Comparison of ENCODE assay signal across 12 cellular contexts in the genomic region with DNA sequence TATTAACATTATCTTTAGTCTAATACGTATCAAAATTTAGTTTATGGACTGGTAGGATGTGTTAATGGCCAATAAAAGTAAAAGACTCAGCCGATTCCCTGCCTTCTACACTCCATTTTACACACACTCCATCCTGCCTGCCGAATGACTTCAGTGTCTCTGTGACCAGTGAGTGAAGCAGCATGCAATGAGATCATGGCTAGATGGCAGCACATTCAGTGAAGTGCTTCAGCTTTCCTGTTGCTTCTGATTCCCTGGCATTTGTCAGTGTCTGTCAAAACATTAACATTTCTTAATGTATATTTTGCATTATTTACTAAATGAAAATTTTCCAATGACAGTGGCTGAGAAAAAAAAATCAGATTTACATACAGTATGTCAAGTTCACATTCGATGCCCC.
DNase-seq lines count a peak whose midpoint lies in the region; ATAC-seq and TF ChIP-seq lines count a peak whose summit lies in the region.
"Had no signal": no experiment of that assay in that cellular context is flagged by ENCODE, and none has a peak within 500 bp of the region (broad histone marks: within the 10 kb centered on the region; RNA-seq: fewer than 3 reads in every experiment).

No MANE protein-coding gene starts in this region.

- CTCF ChIA-PET in HEK293 (lab: Yijun Ruan, JAX): interaction anchor here (0.6 to 1.0 kb wide), 3 partner anchors 61 to 284 kb away, joined by 3 read pairs; no protein-coding TSS in a partner anchor

- H3K9me3 ChIP-seq in HEK293 (ENCODE audit: control insufficient read depth, insufficient read depth, low read depth, low read length) (no peaks in the 10 kb centered on the region), right lobe of liver (no peaks in the 10 kb centered on the region)

- DNase-seq in ACHN (peak; percentile 8), dorsolateral prefrontal cortex (peak in 5 of 10 donors; percentile 8 to 53 (median 45)), right lobe of liver (no peak), EL (no peak), T-helper 2 cell (no peak), SW 1271 (lab: John Stamatoyannopoulos, UW) (no peak)
- no peak for DNase-seq in stimulated activated CD4-positive, alpha-beta T cell treated with anti-CD3 and anti-CD28 coated beads, Interleukin-4, amount 100 ng/mL, for 24 hours
- DNase-seq: activated CD4-positive, alpha-beta T cell treated with anti-CD3 and anti-CD28 coated beads, Interleukin-2, amount 50 U/mL, for 1 hour; erythroblast; GF-D8 had no signal

- H3K36me3 ChIP-seq in HEK293 (ENCODE audit: control insufficient read depth in 2 of 2, insufficient read depth in 1 of 2, low read length in 2 of 2) (no peaks in the 10 kb centered on the region), right lobe of liver (no peaks in the 10 kb centered on the region)

- in situ Hi-C loops in ACHN (cut with HindIII; ENCODE audit: low pct_ligation_motif_present, low pct_unique_long_range_greater_than_20kb, low sequenced_read_pairs): no loop called here

- intact Hi-C loops in dorsolateral prefrontal cortex (cut with DNase I): loop anchor here in 1 of 2 donors (10.0 kb wide), 1 partner anchor 546 kb away; no protein-coding TSS in a partner anchor
- intact Hi-C loops in right lobe of liver (cut with DNase I): no loop called here

- TF ChIP-seq CTCF in HEK293 (tag by site-specific recombination; IDR thresholded peaks at IDR 0.05) (no peak), dorsolateral prefrontal cortex (IDR thresholded peaks at IDR 0.05 in 54 of 56, conservative IDR thresholded peaks at IDR 0.05 in 2 of 56; ENCODE audit: low read depth in 1 of 56, partially characterized antibody in 56 of 56) (peak in 50 of 56 donors; percentile 14 to 62 (median 38)), right lobe of liver (IDR thresholded peaks at IDR 0.05) (peak in 2 of 4 donors; percentile 13 to 26)

- no peaks in the 10 kb centered on the region for H3K27me3 ChIP-seq in dorsolateral prefrontal cortex
- H3K27me3 ChIP-seq in right lobe of liver: no peaks in the 10 kb centered on the region

- no peak overlapping the region for H3K4me3 ChIP-seq in HEK293 (ENCODE audit: low read depth, low read length)
- peak overlapping the region in 1 of 59 donors; percentile 7 for H3K4me3 ChIP-seq in dorsolateral prefrontal cortex
- no peak overlapping the region for H3K4me3 ChIP-seq in right lobe of liver
- H3K4me3 ChIP-seq: skin epidermis had no signal

- WGBS in right lobe of liver (ENCODE audit: insufficient coverage, low coverage, low lambda C conversion rate, missing lambda C conversion rate): 74% methylated on average over 4 of the region's 4 CpGs

- H3K27ac ChIP-seq in HEK293 (ENCODE audit: extremely low read depth, low read depth, low read length): no peak overlapping the region
- H3K27ac ChIP-seq in dorsolateral prefrontal cortex: no peak overlapping the region
- no peak overlapping the region for H3K27ac ChIP-seq in right lobe of liver
- H3K27ac ChIP-seq: skin epidermis had no signal

- POLR2A ChIA-PET in HEK293 (lab: Yijun Ruan, JAX): no interaction called here

- peak in 3 of 4 donors; percentile 42 to 68 (median 50) for ATAC-seq in right lobe of liver

- no peak for TF ChIP-seq POLR2A in right lobe of liver (IDR thresholded peaks at IDR 0.05)

- H3K4me1 ChIP-seq in HEK293 (ENCODE audit: control insufficient read depth, insufficient read depth, low read length): peaks cover 5% of the 10 kb centered on the region
- H3K4me1 ChIP-seq in right lobe of liver: peaks cover 0 to 18% (median 0%) of the 10 kb centered on the region in 4 donors

TF ChIP-seq in HEK293, 187 proteins besides CTCF, POLR2A, EP300 and RAD21:
- TF ChIP-seq OVOL3 (tag by site-specific recombination; IDR thresholded peaks at IDR 0.05) (no peak), SCRT2 (tag by site-specific recombination; IDR thresholded peaks at IDR 0.05) (peak; percentile 33; the same call in 1 of the 2 replicates)
